ENCODE assay signal across 14 cellular contexts in genomic region chr6:137001287-137001976, GRCh38. TPM values are rescaled to one million over a fixed set of nuclear protein-coding genes. Genes with fewer than 3 reads are reported as not detected.
DNase-seq lines count a peak whose midpoint lies in the region; FAIRE-seq and TF ChIP-seq lines count a peak whose summit lies in the region.
"Had no signal": no experiment of that assay in that cellular context is flagged by ENCODE, and none has a peak within 500 bp of the region (broad histone marks: within the 10 kb centered on the region; RNA-seq: fewer than 3 reads in every experiment).

No MANE protein-coding gene starts in this region.

- H3K4me3 Mint-ChIP-seq in nephron progenitor cell (peak overlapping the region; percentile 57), osteocyte (ENCODE audit: unreplicated experiment) (no peak overlapping the region)
- H3K4me3 Mint-ChIP-seq: CD8-positive, alpha-beta memory T cell had no signal

- H3K27ac Mint-ChIP-seq in nephron progenitor cell (no peak overlapping the region), osteocyte (ENCODE audit: unreplicated experiment) (no peak overlapping the region)
- H3K27ac Mint-ChIP-seq: CD8-positive, alpha-beta memory T cell had no signal

- no peaks in the 10 kb centered on the region for H3K9me1 ChIP-seq in endothelial cell of umbilical vein (replicated peaks; ENCODE audit: control insufficient read depth, extremely low read depth, insufficient read depth, low read length)

- peaks cover 26% of the 10 kb centered on the region for H3K4me1 Mint-ChIP-seq in nephron progenitor cell
- H3K4me1 Mint-ChIP-seq in osteocyte (ENCODE audit: unreplicated experiment) = no peaks in the 10 kb centered on the region
- H3K4me1 Mint-ChIP-seq: CD8-positive, alpha-beta memory T cell had no signal

- peaks cover 7% of the 10 kb centered on the region for H3K4me1 ChIP-seq in endothelial cell of umbilical vein (ENCODE audit: control insufficient read depth, extremely low read depth, insufficient read depth, low read length)
- H3K4me1 ChIP-seq: right lobe of liver had no signal

- peak overlapping the region; percentile 69 for H2AFZ ChIP-seq in endothelial cell of umbilical vein (ENCODE audit: low read depth, low read length)

- intact Hi-C loops in endothelial cell of umbilical vein (cut with micrococcal nuclease) = no loop called here

- no peak for TF ChIP-seq CTCF in endothelial cell of umbilical vein (IDR thresholded peaks at IDR 0.05; ENCODE audit: extremely low read depth in 1 of 2, insufficient read depth in 1 of 2, low read depth in 1 of 2, low read length in 2 of 2)
- TF ChIP-seq CTCF in nephron progenitor cell (IDR thresholded peaks at IDR 0.05) = no peak
- no peak for TF ChIP-seq CTCF in osteocyte (IDR thresholded peaks at IDR 0.05)

- FAIRE-seq in endothelial cell of umbilical vein (lab: Jason Lieb, UNC) = peak; percentile 76

- no peak for TF ChIP-seq POLR2A in endothelial cell of umbilical vein (IDR thresholded peaks at IDR 0.05; ENCODE audit: low read depth, low read length)

- CTCF ChIA-PET in endothelial cell of umbilical vein (lab: Charles Lee) = no interaction called here

- dilution Hi-C loops in endothelial cell of umbilical vein (cut with MboI; ENCODE audit: extremely low pct_ligation_motif_present, low sequenced_read_pairs) = no loop called here

- no peaks in the 10 kb centered on the region for H3K79me2 ChIP-seq in endothelial cell of umbilical vein (ENCODE audit: control insufficient read depth, insufficient read depth, low read length)

- H3K27me3 ChIP-seq in H7 (ENCODE audit: control insufficient read depth, insufficient read depth, low read length) (no peaks in the 10 kb centered on the region), endothelial cell of umbilical vein (ENCODE audit: control insufficient read depth in 2 of 2, insufficient read depth in 2 of 2, low read length in 2 of 2) (no peaks in the 10 kb centered on the region)
- H3K27me3 ChIP-seq: transverse colon had no signal

- H3K36me3 ChIP-seq in H7 (replicated peaks; ENCODE audit: control insufficient read depth, insufficient read depth, low read length) = no peaks in the 10 kb centered on the region
- H3K36me3 ChIP-seq in endothelial cell of umbilical vein (ENCODE audit: control insufficient read depth in 2 of 2, extremely low read depth in 1 of 2, insufficient read depth in 2 of 2, low read length in 2 of 2) = no peaks in the 10 kb centered on the region
- H3K36me3 ChIP-seq: right lobe of liver, transverse colon had no signal

- H3K9ac ChIP-seq in endothelial cell of umbilical vein (replicated peaks; ENCODE audit: extremely low read depth, insufficient read depth, low read length) = no peak overlapping the region

- H3K9me3 ChIP-seq in endothelial cell of umbilical vein (replicated peaks; ENCODE audit: control insufficient read depth, insufficient read depth, low read length) = no peaks in the 10 kb centered on the region
- H3K9me3 ChIP-seq: right lobe of liver, transverse colon had no signal

- H3K27me3 Mint-ChIP-seq in nephron progenitor cell (ENCODE audit: low read depth, poor library complexity) = peaks cover 5% of the 10 kb centered on the region
- peaks cover 5% of the 10 kb centered on the region for H3K27me3 Mint-ChIP-seq in osteocyte (ENCODE audit: unreplicated experiment)

- no peaks in the 10 kb centered on the region for H3K9me3 Mint-ChIP-seq in nephron progenitor cell
- H3K9me3 Mint-ChIP-seq in osteocyte (ENCODE audit: unreplicated experiment) = no peaks in the 10 kb centered on the region
- H3K9me3 Mint-ChIP-seq: CD8-positive, alpha-beta memory T cell had no signal

- peak overlapping the region; percentile 40 for H3K4me2 ChIP-seq in endothelial cell of umbilical vein (ENCODE audit: insufficient read depth, low read length)

- H3K27ac ChIP-seq in endothelial cell of umbilical vein (ENCODE audit: insufficient read depth, low read depth, low read length) = no peak overlapping the region
- H3K27ac ChIP-seq: right lobe of liver had no signal

- H3K4me3 ChIP-seq in H7 (ENCODE audit: insufficient read depth, low read depth, low read length) (peak overlapping the region; percentile 16), endothelial cell of umbilical vein (replicated peaks in 1 of 3; ENCODE audit: insufficient read depth in 1 of 3, low read depth in 1 of 3, low read length in 3 of 3) (peak overlapping the region in 1 of 3 experiments; percentile 16)
- H3K4me3 ChIP-seq: right lobe of liver, transverse colon had no signal

- H3K36me3 Mint-ChIP-seq in nephron progenitor cell (ENCODE audit: low read depth) (no peaks in the 10 kb centered on the region), osteocyte (ENCODE audit: unreplicated experiment) (no peaks in the 10 kb centered on the region)
- H3K36me3 Mint-ChIP-seq: CD8-positive, alpha-beta memory T cell had no signal

- DNase-seq in H7 (peak; percentile 30), NCI-H2196 (lab: John Stamatoyannopoulos, UW; ENCODE audit: unreplicated experiment) (peak; percentile 49), endothelial cell of umbilical vein (ENCODE audit: low read depth, low spot score) (peak; percentile 52), nephron progenitor cell (peak; percentile 11), T1000 (lab: John Stamatoyannopoulos, UW) (no peak), osteocyte (ENCODE audit: extremely low spot score, unreplicated experiment) (no peak), OCI-M2 (lab: John Stamatoyannopoulos, UW; ENCODE audit: unreplicated experiment) (no peak)
- no peak for DNase-seq in activated CD4-positive, alpha-beta T cell treated with anti-CD3 and anti-CD28 coated beads, Interleukin-2, amount 50 U/mL, for 48 hours
- DNase-seq: CD8-positive, alpha-beta memory T cell; cortex of kidney; NCI-H1694; right lobe of liver; transverse colon had no signal

- POLR2A ChIA-PET in endothelial cell of umbilical vein (lab: Charles Lee) = no interaction called here

- BruUV-seq in endothelial cell of umbilical vein (replicated peaks; lab: Mats Ljungman, UMichigan) = no TSS peak

- no peaks in the 10 kb centered on the region for H4K20me1 ChIP-seq in endothelial cell of umbilical vein (replicated peaks; ENCODE audit: control insufficient read depth, extremely low read depth, insufficient read depth, low read length)

TF ChIP-seq in endothelial cell of umbilical vein, 7 proteins besides CTCF, POLR2A, EP300 and RAD21:
- TF ChIP-seq GATA2 (IDR thresholded peaks at IDR 0.05; ENCODE audit: insufficient read depth, insufficient read length, low read depth, low read length) (no peak), MAX (IDR thresholded peaks at IDR 0.05; ENCODE audit: insufficient read depth, insufficient read length) (no peak), FOS (IDR thresholded peaks at IDR 0.05; ENCODE audit: borderline replicate concordance, insufficient read depth, low read length) (peak; percentile 54), JUN (IDR thresholded peaks at IDR 0.05; ENCODE audit: borderline replicate concordance, insufficient read depth, insufficient read length, low read depth) (peak; percentile 53), MYC (IDR thresholded peaks at IDR 0.05; ENCODE audit: low read depth, low read length) (no peak)

RNA-seq across cellular contexts. Expression of gene IL20RA, which starts 43.3 kb away (rescaled TPM):
- 0.26 and 0.28 TPM in 2 replicates for total RNA-seq in H7 (2014; rRNA removed; shearing (Covaris generic))
- total RNA-seq in endothelial cell of umbilical vein (not detected in 2 replicates), osteocyte (not detected in 2 replicates)
- not detected in 2 replicates for polyA plus RNA-seq in endothelial cell of umbilical vein
- not detected in 2 replicates for polyA plus RNA-seq in endothelial cell of umbilical vein (2011; cell fraction: cytosol; rRNA removed)
- polyA plus RNA-seq in endothelial cell of umbilical vein (2011; cell fraction: nucleus; rRNA removed) = not detected in 2 replicates
- not detected in 2 replicates for polyA plus RNA-seq in endothelial cell of umbilical vein (2012)
- not detected in 2 replicates for polyA minus RNA-seq in endothelial cell of umbilical vein
- not detected for polyA minus RNA-seq in endothelial cell of umbilical vein (2011; cell fraction: cytosol; rRNA and poly(A)+ RNA removed)
- polyA minus RNA-seq in endothelial cell of umbilical vein (2011; cell fraction: nucleus; rRNA and poly(A)+ RNA removed) = not detected in 2 replicates
- total RNA-seq: CD8-positive, alpha-beta memory T cell; SK-MEL-5 had no signal
- polyA plus RNA-seq: CD8-positive, alpha-beta memory T cell had no signal

Comparison
In these comparisons a context has a peak if more than half of its experiments do, and no peak if none do; other contexts are left out.
1. DNase-seq: peak in H7 (single experiment), NCI-H2196 (single experiment), endothelial cell of umbilical vein (single experiment) and nephron progenitor cell (single experiment); none in activated CD4-positive, alpha-beta T cell treated with anti-CD3 and anti-CD28 coated beads, Interleukin-2, amount 50 U/mL, for 48 hours (0 of 2), T1000 (single experiment), osteocyte (single experiment) and OCI-M2 (single experiment).